ENCODE assay signal across 24 cellular contexts in the genomic region with DNA sequence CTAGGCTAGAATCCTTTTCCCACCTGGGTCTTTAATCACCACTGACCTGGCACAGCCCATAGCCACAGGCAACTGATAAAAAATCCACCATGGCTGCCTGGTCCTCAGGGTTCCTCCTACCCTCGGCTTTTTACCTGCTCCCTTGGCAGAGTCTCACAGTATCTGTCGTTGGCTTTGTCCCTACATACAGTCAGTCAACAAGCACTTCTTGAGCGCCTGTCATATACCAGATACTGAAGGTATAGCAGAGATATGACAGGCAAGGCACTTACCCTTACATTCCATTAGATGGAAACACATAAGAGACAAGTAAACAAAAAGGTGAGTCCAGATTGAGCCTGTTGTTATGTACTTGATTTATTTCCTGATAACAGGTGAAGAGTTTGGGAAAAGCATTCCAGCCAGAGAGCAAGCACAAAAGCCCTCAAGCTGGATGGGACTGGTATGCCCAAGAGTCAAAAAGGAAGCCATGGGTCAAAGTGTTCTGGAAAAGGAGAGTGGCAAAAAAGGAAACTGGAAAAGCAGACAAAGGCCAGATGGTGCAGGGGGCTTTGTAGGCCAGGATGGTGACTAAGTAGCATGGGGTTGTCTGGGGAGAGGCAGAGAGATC.
"Had no signal": no experiment of that assay in that cellular context is flagged by ENCODE, and none has a peak within 500 bp of the region (broad histone marks: within the 10 kb centered on the region; RNA-seq: fewer than 3 reads in every experiment).

No MANE protein-coding gene starts in this region.

- H3K36me3 ChIP-seq: brain microvascular endothelial cell had no signal

- ATAC-seq: activated T-cell treated with anti-CD3 and anti-CD28 coated beads, Interleukin-2, amount 50 U/mL, for 72 hours; esophagus mucosa had no signal

- DNase-seq: activated CD4-positive, alpha-beta memory T cell treated with anti-CD3 and anti-CD28 coated beads, Interleukin-2, amount 10 ng/mL, durations not matched to agents 7 days and 5 days; activated CD4-positive, alpha-beta T cell treated with anti-CD3 and anti-CD28 coated beads for 1 hour; activated CD4-positive, alpha-beta T cell treated with anti-CD3 and anti-CD28 coated beads for 4 hours; activated CD4-positive, alpha-beta T cell treated with anti-CD3 and anti-CD28 coated beads, Interleukin-2, amount 10 ng/mL, durations not matched to agents 7 days and 5 days; activated CD4-positive, alpha-beta T cell treated with anti-CD3 and anti-CD28 coated beads, Interleukin-2, amount 50 U/mL, for 4 hours; activated CD4-positive, CD25-positive, alpha-beta regulatory T cell; activated CD8-positive, alpha-beta memory T cell treated with anti-CD3 and anti-CD28 coated beads, Interleukin-2, amount 50 U/mL, for 48 hours; activated gamma-delta T cell; activated naive CD4-positive, alpha-beta T cell treated with anti-CD3 and anti-CD28 coated beads, Interleukin-2, amount 50 U/mL, for 16 hours; activated naive CD4-positive, alpha-beta T cell treated with Interleukin-2 at 50 U/mL for 16 hours; activated T-cell treated with anti-CD3 and anti-CD28 coated beads for 4 hours; activated T-cell treated with anti-CD3 and anti-CD28 coated beads, Interleukin-2, amount 50 U/mL, for 24 hours; activated T-cell treated with anti-CD3 and anti-CD28 coated beads, Interleukin-2, amount 50 U/mL, for 72 hours; amniotic stem cell; anterior cingulate cortex; brain microvascular endothelial cell; dorsolateral prefrontal cortex; effector memory CD4-positive, alpha-beta T cell; endodermal cell; foreskin fibroblast; head of caudate nucleus; T-helper 2 cell had no signal

- H3K27me3 ChIP-seq: brain microvascular endothelial cell had no signal

- H3K4me3 ChIP-seq: coronary artery, dorsolateral prefrontal cortex had no signal

- H3K27ac ChIP-seq: brain microvascular endothelial cell, coronary artery, dorsolateral prefrontal cortex had no signal
